Comparison of ENCODE assay signal across 16 cellular contexts in genomic region chr12:130713581-130713991, GRCh38. TPM values are rescaled to one million over a fixed set of nuclear protein-coding genes. Genes with fewer than 3 reads are reported as not detected.
DNase-seq lines count a peak whose midpoint lies in the region; ATAC-seq, FAIRE-seq and TF ChIP-seq lines count a peak whose summit lies in the region.
"Had no signal": no experiment of that assay in that cellular context is flagged by ENCODE, and none has a peak within 500 bp of the region (broad histone marks: within the 10 kb centered on the region; RNA-seq: fewer than 3 reads in every experiment).

No MANE protein-coding gene starts in this region.

- DNase-seq in Right ventricle myocardium superior (peak; percentile 37), cardiac septum (ENCODE audit: low spot score) (no peak), WERI-Rb-1 (peak; percentile 64), kidney (no peak), NCI-H187 treated with DMSO at 0.1 percent for 48 hours (lab: John Stamatoyannopoulos, UW) (no peak), hepatic stellate cell (ENCODE audit: low spot score) (no peak)
- no peak for DNase-seq in naive thymus-derived CD8-positive, alpha-beta T cell
- DNase-seq: activated CD4-positive, alpha-beta memory T cell treated with anti-CD3 and anti-CD28 coated beads for 36 hours; amniotic stem cell; T-helper 1 cell had no signal

- H3K27me3 Mint-ChIP-seq in naive thymus-derived CD8-positive, alpha-beta T cell, result peaks cover 25 to 72% (median 51%) of the 10 kb centered on the region in 5 donors

- no peaks in the 10 kb centered on the region; the same call in 1 of the 2 replicates for H3K36me3 ChIP-seq in WERI-Rb-1
- H3K36me3 ChIP-seq in urinary bladder (ENCODE audit: insufficient read depth), result no peaks in the 10 kb centered on the region
- H3K36me3 ChIP-seq in kidney (ENCODE audit: control insufficient read depth in 1 of 2, insufficient read depth in 2 of 2, low read length in 2 of 2), result no peaks in the 10 kb centered on the region

- H3K27me3 ChIP-seq in WERI-Rb-1 (ENCODE audit: insufficient read depth, low read depth, severe bottlenecking), result no peaks in the 10 kb centered on the region

- peak overlapping the region in 9 of 10 donors; percentile 27 to 80 (median 48) for H3K4me3 Mint-ChIP-seq in naive thymus-derived CD8-positive, alpha-beta T cell
- H3K4me3 Mint-ChIP-seq: activated CD4-positive, alpha-beta memory T cell treated with anti-CD3 and anti-CD28 coated beads for 36 hours had no signal

- intact Hi-C loops in Right ventricle myocardium superior (cut with DNase I) (no loop called here), cardiac septum (cut with DNase I) (no loop called here), kidney (cut with DNase I) (no loop called here)

- no peak overlapping the region for H3K27ac Mint-ChIP-seq in naive thymus-derived CD8-positive, alpha-beta T cell
- H3K27ac Mint-ChIP-seq: activated CD4-positive, alpha-beta memory T cell treated with anti-CD3 and anti-CD28 coated beads for 36 hours; stimulated activated memory B cell treated with anti-CD40 and anti-IgM and Interleukin-4, amounts not matched to agents 10 μg/mL and 1 μg/mL and 100 μg/mL, for 72 hours had no signal

- H3K9me3 ChIP-seq in WERI-Rb-1 (ENCODE audit: severe bottlenecking) (peaks cover 5% of the 10 kb centered on the region), kidney (ENCODE audit: control insufficient read depth in 1 of 2, low read length in 2 of 2) (peaks cover 0 to 5% of the 10 kb centered on the region in 2 donors)

- H3K9me3 Mint-ChIP-seq in naive thymus-derived CD8-positive, alpha-beta T cell, result peaks cover 0 to 14% (median 0%) of the 10 kb centered on the region in 9 donors
- H3K9me3 Mint-ChIP-seq: activated CD4-positive, alpha-beta memory T cell treated with anti-CD3 and anti-CD28 coated beads for 36 hours had no signal

- H3K27ac ChIP-seq in WERI-Rb-1, result peak overlapping the region; percentile 80; the same call in 1 of the 2 replicates
- H3K27ac ChIP-seq in urinary bladder (ENCODE audit: low read depth), result no peak overlapping the region
- H3K27ac ChIP-seq in kidney (ENCODE audit: low read depth in 2 of 2, low read length in 2 of 2), result no peak overlapping the region
- H3K27ac ChIP-seq: C4-2B had no signal

- H3K4me1 ChIP-seq in urinary bladder (ENCODE audit: insufficient read depth), result no peaks in the 10 kb centered on the region
- H3K4me1 ChIP-seq in kidney (ENCODE audit: control insufficient read depth in 1 of 2, insufficient read depth in 1 of 2, low read depth in 1 of 2, low read length in 2 of 2), result peaks cover 0 to 7% of the 10 kb centered on the region in 2 donors

- H3K4me1 Mint-ChIP-seq in naive thymus-derived CD8-positive, alpha-beta T cell, result peaks cover 2 to 24% (median 14%) of the 10 kb centered on the region in 4 donors
- H3K4me1 Mint-ChIP-seq: stimulated activated memory B cell treated with anti-CD40 and anti-IgM and Interleukin-4, amounts not matched to agents 10 μg/mL and 1 μg/mL and 100 μg/mL, for 72 hours had no signal

- no peak for TF ChIP-seq CTCF in WERI-Rb-1 (IDR thresholded peaks at IDR 0.05; ENCODE audit: low read depth, low read length)
- no peak for TF ChIP-seq CTCF in kidney (IDR thresholded peaks at IDR 0.05; ENCODE audit: borderline replicate concordance, extremely low read depth, insufficient read depth)

- WGBS in urinary bladder, result 21% methylated on average over 18 of the region's 18 CpGs

- no peak for ATAC-seq in Right ventricle myocardium superior (ENCODE audit: poor library complexity)
- ATAC-seq in naive thymus-derived CD8-positive, alpha-beta T cell, result no peak
- ATAC-seq: stimulated activated memory B cell treated with anti-CD40 and anti-IgM and Interleukin-4, amounts not matched to agents 10 μg/mL and 1 μg/mL and 100 μg/mL, for 72 hours had no signal

- FAIRE-seq in kidney (lab: Jason Lieb, UNC), result no peak
- FAIRE-seq: endometrium, GM19239 had no signal

- POLR2A ChIA-PET in naive thymus-derived CD8-positive, alpha-beta T cell (lab: Charles Lee), result no interaction called here

- no peak overlapping the region for H3K9ac ChIP-seq in kidney (ENCODE audit: low read length in 2 of 2)

- peaks cover 0 to 14% (median 0%) of the 10 kb centered on the region in 3 donors for H3K36me3 Mint-ChIP-seq in naive thymus-derived CD8-positive, alpha-beta T cell
- H3K36me3 Mint-ChIP-seq: activated CD4-positive, alpha-beta memory T cell treated with anti-CD3 and anti-CD28 coated beads for 36 hours; stimulated activated memory B cell treated with anti-CD40 and anti-IgM and Interleukin-4, amounts not matched to agents 10 μg/mL and 1 μg/mL and 100 μg/mL, for 72 hours had no signal

- H3K4me3 ChIP-seq in WERI-Rb-1 (ENCODE audit: low read depth, low read length) (peak overlapping the region; percentile 95), urinary bladder (ENCODE audit: low read depth, low read length) (peak overlapping the region; percentile 54), kidney (ENCODE audit: low read length in 2 of 2) (no peak overlapping the region)

RNA-seq across cellular contexts. Expression of gene RIMBP2, which starts 2.5 kb away (rescaled TPM):
- total RNA-seq in Right ventricle myocardium superior (not detected), cardiac septum (not detected), urinary bladder (2.7 TPM), kidney (51.7 TPM)
- not detected for total RNA-seq in naive thymus-derived CD8-positive, alpha-beta T cell
- not detected for polyA plus RNA-seq in naive thymus-derived CD8-positive, alpha-beta T cell
- polyA plus RNA-seq in urinary bladder (1.3 TPM), kidney (ENCODE audit: insufficient read depth, low read depth, low replicate concordance) (2.8 TPM)
- total RNA-seq: myocyte had no signal

Comparison
In these comparisons a context has a peak if more than half of its experiments do, and no peak if none do; other contexts are left out.
1. DNase-seq: peak in Right ventricle myocardium superior (single experiment) and WERI-Rb-1 (single experiment); none in cardiac septum (single experiment), naive thymus-derived CD8-positive, alpha-beta T cell (0 of 10), kidney (single experiment), NCI-H187 treated with DMSO at 0.1 percent for 48 hours (single experiment) and hepatic stellate cell (single experiment).
2. H3K4me3 ChIP-seq: peak in WERI-Rb-1 (single experiment) and urinary bladder (single experiment); none in kidney (0 of 2).
3. RNA of gene RIMBP2, which starts 2.5 kb away (total RNA-seq): 51.7 TPM in kidney (single experiment); 2.7 TPM in urinary bladder (single experiment), not detected in Right ventricle myocardium superior (single experiment), not detected in cardiac septum (single experiment) and not detected in naive thymus-derived CD8-positive, alpha-beta T cell; every median in the first group is over 10 times any median in the second.